Comparison of ENCODE assay signal across 2 cellular contexts in the genomic region with DNA sequence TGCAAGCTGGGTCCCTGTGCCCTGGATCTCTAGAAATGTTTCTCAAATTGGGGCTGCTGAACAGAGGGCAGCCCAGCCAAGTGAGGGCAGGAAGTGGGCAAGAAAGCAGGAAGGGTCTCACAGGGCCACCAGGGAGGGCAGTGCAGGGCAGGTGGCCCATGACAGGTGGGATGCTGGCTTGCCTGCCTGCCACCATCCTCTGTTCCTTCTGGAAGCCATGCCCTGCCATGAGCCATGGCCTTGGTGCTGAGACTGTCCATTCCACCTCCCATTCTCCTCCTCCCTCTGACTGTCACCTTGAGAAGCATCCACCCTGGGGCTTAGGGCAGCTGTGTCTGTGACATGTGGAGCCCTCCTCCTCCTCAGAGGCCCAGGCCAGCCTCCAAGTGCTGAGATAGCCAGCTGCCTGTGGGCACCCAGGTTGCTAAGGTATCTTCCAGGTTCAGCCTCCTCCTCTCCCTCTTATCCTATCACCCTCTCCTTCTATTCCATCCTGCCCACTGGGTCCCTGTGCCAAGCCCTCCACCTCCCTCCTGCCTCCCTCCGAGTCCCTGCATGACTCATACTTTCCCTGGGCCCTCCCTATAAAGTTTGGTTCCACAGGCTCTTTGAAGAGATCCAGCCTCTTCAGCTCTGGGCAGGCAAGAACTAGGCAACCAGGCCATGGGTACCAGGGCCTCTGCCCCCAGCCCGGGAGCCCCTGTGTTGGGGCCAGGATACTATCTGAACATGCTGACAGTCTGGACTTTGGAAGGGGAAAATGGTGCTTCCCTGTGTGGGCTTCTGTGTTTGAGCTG.
TF ChIP-seq lines count a peak whose summit lies in the region.

No MANE protein-coding gene starts in this region.

TF ChIP-seq in HEK293, 187 proteins besides CTCF, POLR2A, EP300 and RAD21 (continues in another document):
- TF ChIP-seq ZNF433 (tag by site-specific recombination; IDR thresholded peaks at IDR 0.05; ENCODE audit: low read depth) (no peak), SP3 (tag by site-specific recombination; IDR thresholded peaks at IDR 0.05) (no peak), ZNF175 (tag by site-specific recombination; IDR thresholded peaks at IDR 0.05) (no peak), ZNF518A (tag by site-specific recombination; conservative IDR thresholded peaks at IDR 0.05; ENCODE audit: low read depth) (no peak), ZNF155 (tag by site-specific recombination; IDR thresholded peaks at IDR 0.05) (no peak), ZBTB48 (tag by site-specific recombination; IDR thresholded peaks at IDR 0.05) (no peak), ZNF544 (tag by site-specific recombination; IDR thresholded peaks at IDR 0.05) (no peak), SP7 (tag by site-specific recombination; IDR thresholded peaks at IDR 0.05) (0 out of 2 replicates have a peak, but pooled peaks have one; percentile 43), HIC1 (tag by site-specific recombination; IDR thresholded peaks at IDR 0.05) (peak; percentile 63; the same call in 1 of the 2 replicates), ZBTB21 (tag by site-specific recombination; IDR thresholded peaks at IDR 0.05) (0 out of 2 replicates have a peak, but pooled peaks have one; percentile 13), ZNF223 (tag by site-specific recombination; IDR thresholded peaks at IDR 0.05) (no peak), KLF10 (tag by site-specific recombination; IDR thresholded peaks at IDR 0.05) (peak; percentile 79)
- TF ChIP-seq, protein P1, sequence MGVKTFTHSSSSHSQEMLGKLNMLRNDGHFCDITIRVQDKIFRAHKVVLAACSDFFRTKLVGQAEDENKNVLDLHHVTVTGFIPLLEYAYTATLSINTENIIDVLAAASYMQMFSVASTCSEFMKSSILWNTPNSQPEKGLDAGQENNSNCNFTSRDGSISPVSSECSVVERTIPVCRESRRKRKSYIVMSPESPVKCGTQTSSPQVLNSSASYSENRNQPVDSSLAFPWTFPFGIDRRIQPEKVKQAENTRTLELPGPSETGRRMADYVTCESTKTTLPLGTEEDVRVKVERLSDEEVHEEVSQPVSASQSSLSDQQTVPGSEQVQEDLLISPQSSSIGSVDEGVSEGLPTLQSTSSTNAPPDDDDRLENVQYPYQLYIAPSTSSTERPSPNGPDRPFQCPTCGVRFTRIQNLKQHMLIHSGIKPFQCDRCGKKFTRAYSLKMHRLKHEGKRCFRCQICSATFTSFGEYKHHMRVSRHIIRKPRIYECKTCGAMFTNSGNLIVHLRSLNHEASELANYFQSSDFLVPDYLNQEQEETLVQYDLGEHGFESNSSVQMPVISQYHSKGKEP (tag by site-specific recombination; IDR thresholded peaks at IDR 0.05), result no peak

TF ChIP-seq in H1, 55 proteins besides CTCF, POLR2A, EP300 and RAD21:
- TF ChIP-seq JUND (IDR thresholded peaks at IDR 0.05; ENCODE audit: low read length) (0 out of 2 replicates have a peak, but pooled peaks have one; percentile 28), E2F6 (IDR thresholded peaks at IDR 0.05) (no peak)
